ENCODE assay signal across 1 cellular context in the genomic region with DNA sequence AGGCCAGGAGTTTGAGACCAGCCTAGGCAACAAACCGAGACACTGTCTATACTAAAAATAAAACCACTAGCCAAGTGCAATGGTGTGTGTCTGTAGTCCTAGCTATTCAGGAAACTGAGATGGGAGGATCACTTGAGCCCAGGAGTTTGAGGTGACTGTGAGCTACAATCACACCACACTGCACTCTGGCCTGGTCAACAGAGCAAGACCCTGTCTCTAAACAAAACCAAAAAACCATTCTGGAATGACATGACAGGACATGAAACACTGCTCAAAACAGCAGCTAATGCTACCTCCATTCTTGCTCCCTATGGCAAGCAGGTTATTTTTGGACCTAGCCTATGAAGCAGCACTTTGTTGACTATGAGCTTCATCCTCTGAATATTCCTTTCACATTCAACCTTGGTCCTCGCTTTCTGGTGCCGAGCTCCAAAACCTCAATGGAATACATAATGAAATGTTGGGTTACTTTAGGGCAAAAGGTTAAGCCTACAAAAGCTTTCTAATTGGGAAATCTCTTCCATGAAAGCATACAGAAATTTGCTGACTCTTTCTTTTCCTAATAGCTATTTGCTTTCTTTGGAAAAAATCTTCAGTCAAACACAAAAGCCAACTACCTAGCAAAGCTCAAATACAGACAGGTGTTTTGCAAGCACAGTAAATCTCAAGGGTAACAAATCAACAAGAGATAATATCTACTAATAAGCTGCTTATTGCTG.
TF ChIP-seq lines count a peak whose summit lies in the region.

No MANE protein-coding gene starts in this region.

TF ChIP-seq in IMR-90, 13 proteins besides CTCF, POLR2A, EP300 and RAD21 (continued from another document):
- TF ChIP-seq NFE2L2 (IDR thresholded peaks at IDR 0.05; ENCODE audit: low read depth, low read length): no peak
TF ChIP-seq in IMR-90: peak in this region for 1.
